25 cellular contexts compared by ENCODE assay signal in the genomic region with DNA sequence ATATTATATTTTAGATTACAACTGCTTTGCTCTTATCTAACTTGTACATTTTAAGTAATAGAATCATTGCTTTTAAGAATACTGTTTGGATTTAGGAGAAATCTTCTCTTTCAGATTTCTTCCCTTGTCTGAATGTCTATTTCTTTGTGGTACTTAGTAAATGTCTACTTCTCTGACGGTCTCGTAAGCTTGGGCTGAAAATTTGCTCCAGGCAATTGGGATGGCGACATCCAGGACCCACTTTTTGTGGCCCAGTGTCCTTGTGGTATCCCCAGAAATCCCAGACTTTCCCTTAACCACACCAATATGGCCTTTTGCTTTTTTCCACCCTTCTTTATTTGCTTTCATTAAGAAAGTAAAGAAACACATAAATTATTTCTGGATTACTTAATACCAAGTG. TPM values are rescaled to one million over a fixed set of nuclear protein-coding genes. Genes with fewer than 3 reads are reported as not detected.
A peak's percentile ranks its signal among the peaks of the same experiment; 100 is the strongest.
DNase-seq lines count a peak whose midpoint lies in the region; ATAC-seq and TF ChIP-seq lines count a peak whose summit lies in the region.
"Had no signal": no experiment of that assay in that cellular context is flagged by ENCODE, and none has a peak within 500 bp of the region (broad histone marks: within the 10 kb centered on the region; RNA-seq: fewer than 3 reads in every experiment).

No MANE protein-coding gene starts in this region.

- peaks cover 43% of the 10 kb centered on the region for H3K4me1 Mint-ChIP-seq in osteocyte (ENCODE audit: unreplicated experiment)
- H3K4me1 Mint-ChIP-seq: CD8-positive, alpha-beta memory T cell had no signal

- TF ChIP-seq CTCF in heart left ventricle (IDR thresholded peaks at IDR 0.05) (no peak), hepatocyte (IDR thresholded peaks at IDR 0.05; ENCODE audit: poor library complexity) (no peak), osteocyte (IDR thresholded peaks at IDR 0.05) (no peak)

- no peak overlapping the region for H3K4me3 Mint-ChIP-seq in osteocyte (ENCODE audit: unreplicated experiment)
- H3K4me3 Mint-ChIP-seq: CD8-positive, alpha-beta memory T cell had no signal

- 79 to 89% (median 83%) methylated on average over 3 of the region's 3 CpGs for WGBS in heart left ventricle, 4 donors
- WGBS in hepatocyte (ENCODE audit: low lambda C conversion rate, missing lambda C conversion rate) = 68% methylated on average over 3 of the region's 3 CpGs

- H3K9me3 ChIP-seq in heart left ventricle (peaks cover 0 to 9% (median 0%) of the 10 kb centered on the region in 12 donors), hepatocyte (ENCODE audit: low read depth) (no peaks in the 10 kb centered on the region)
- H3K9me3 ChIP-seq: Peyer's patch, SJCRH30 had no signal

- H3K27me3 ChIP-seq in heart left ventricle (no peaks in the 10 kb centered on the region), hepatocyte (no peaks in the 10 kb centered on the region)
- H3K27me3 ChIP-seq: Peyer's patch, SJCRH30 had no signal

- H3K4me1 ChIP-seq in heart left ventricle (peaks cover 0 to 17% (median 0%) of the 10 kb centered on the region in 12 donors), hepatocyte (ENCODE audit: insufficient read depth) (peaks cover 8% of the 10 kb centered on the region)
- H3K4me1 ChIP-seq: Peyer's patch, SJCRH30 had no signal

- peak overlapping the region; percentile 55 for H3K27ac Mint-ChIP-seq in osteocyte (ENCODE audit: unreplicated experiment)
- H3K27ac Mint-ChIP-seq: CD8-positive, alpha-beta memory T cell had no signal

- ATAC-seq in heart left ventricle = no peak
- no peak for ATAC-seq in left ventricle myocardium superior
- ATAC-seq in HG02678 (IDR thresholded peaks at IDR 0.05; ENCODE audit: unreplicated experiment) = no peak

- DNase-seq in heart left ventricle = no peak
- DNase-seq in left ventricle myocardium superior = no peak
- DNase-seq in hepatocyte (ENCODE audit: low spot score) = no peak
- no peak for DNase-seq in osteocyte (ENCODE audit: extremely low spot score, unreplicated experiment)
- DNase-seq in activated T-cell treated with anti-CD3 and anti-CD28 coated beads for 4 hours = no peak
- no peak for DNase-seq in dermis blood vessel endothelial cell
- DNase-seq: 8988T; CD8-positive, alpha-beta memory T cell; GOT3; MV-4-11; NCI-H1105 treated with DMSO at 0.1 percent for 48 hours; NCI-H1694; NCI-H2081; NCI-H2171; NCI-H345; NCI-H524; NCI-H774; Peyer's patch; SJCRH30 had no signal

- intact Hi-C loops in heart left ventricle (cut with DNase I) (loop anchor here in 9 of 10 donors (2.0 to 10.0 kb wide), 10 partner anchors 128 to 378 kb away; a partner anchor contains a TSS), left ventricle myocardium superior (cut with micrococcal nuclease) (loop anchor here (10.0 kb wide), 1 partner anchor 376 kb away; no protein-coding TSS in a partner anchor)

- TF ChIP-seq POLR2A in heart left ventricle (IDR thresholded peaks at IDR 0.05) = no peak

- no peaks in the 10 kb centered on the region for H3K79me2 ChIP-seq in hepatocyte

- no peaks in the 10 kb centered on the region for H3K27me3 Mint-ChIP-seq in osteocyte (ENCODE audit: unreplicated experiment)

- H3K4me3 ChIP-seq in heart left ventricle (no peak overlapping the region), hepatocyte (no peak overlapping the region)
- H3K4me3 ChIP-seq: Peyer's patch, SJCRH30 had no signal

- H3K27ac ChIP-seq in heart left ventricle = peak overlapping the region in 9 of 12 donors; percentile 1 to 69 (median 42)
- H3K27ac ChIP-seq in hepatocyte = peak overlapping the region; percentile 60
- H3K27ac ChIP-seq: C4-2B, KMS-11, SJCRH30 had no signal

- peak overlapping the region; percentile 47 for H3K4me2 ChIP-seq in hepatocyte
- H3K4me2 ChIP-seq: KMS-11 had no signal

- peaks cover 6% of the 10 kb centered on the region for H3K9me3 Mint-ChIP-seq in osteocyte (ENCODE audit: unreplicated experiment)
- H3K9me3 Mint-ChIP-seq: CD8-positive, alpha-beta memory T cell had no signal

- no peaks in the 10 kb centered on the region for H4K20me1 ChIP-seq in hepatocyte (ENCODE audit: insufficient read depth, poor library complexity, severe bottlenecking)

- H3K36me3 ChIP-seq in heart left ventricle (no peaks in the 10 kb centered on the region), hepatocyte (replicated peaks; ENCODE audit: insufficient read depth, low read depth) (no peaks in the 10 kb centered on the region)
- H3K36me3 ChIP-seq: Peyer's patch, SJCRH30 had no signal

- H2AFZ ChIP-seq in hepatocyte = no peak overlapping the region

- no peaks in the 10 kb centered on the region for H3K36me3 Mint-ChIP-seq in osteocyte (ENCODE audit: unreplicated experiment)
- H3K36me3 Mint-ChIP-seq: CD8-positive, alpha-beta memory T cell had no signal

- H3K9me2 ChIP-seq in hepatocyte (replicated peaks; ENCODE audit: insufficient read depth) = no peaks in the 10 kb centered on the region

RNA-seq across cellular contexts. Expression of a gene that starts 24.0 kb away (rescaled TPM):
- not detected for total RNA-seq in heart left ventricle
- polyA plus RNA-seq in heart left ventricle = not detected
- total RNA-seq in left ventricle myocardium superior = not detected
- not detected in 2 replicates for total RNA-seq in hepatocyte
- not detected in 2 replicates for polyA plus RNA-seq in hepatocyte
- total RNA-seq in osteocyte = not detected in 2 replicates
- not detected in 2 replicates for total RNA-seq in dermis blood vessel endothelial cell
- total RNA-seq: CD8-positive, alpha-beta memory T cell; Daoy; HT1080; Peyer's patch; SJCRH30 had no signal
- polyA plus RNA-seq: AG04450; CD8-positive, alpha-beta memory T cell had no signal

RNA-seq across cellular contexts. Expression of a gene that starts 25.8 kb away (rescaled TPM):
- total RNA-seq in heart left ventricle (not detected), left ventricle myocardium superior (not detected), hepatocyte (0.27 and 0.92 TPM in 2 replicates), osteocyte (not detected in 2 replicates), dermis blood vessel endothelial cell (not detected in 2 replicates)
- polyA plus RNA-seq in heart left ventricle (not detected), hepatocyte (0.40 and 0.55 TPM in 2 replicates)
- total RNA-seq: CD8-positive, alpha-beta memory T cell; Daoy; HT1080; Peyer's patch; SJCRH30 had no signal
- polyA plus RNA-seq: CD8-positive, alpha-beta memory T cell had no signal
